ENCODE assay signal across 8 cellular contexts in genomic region chr16:2919511-2920255, GRCh38. TPM values are rescaled to one million over a fixed set of nuclear protein-coding genes. Genes with fewer than 3 reads are reported as not detected.
DNase-seq lines count a peak whose midpoint lies in the region; ATAC-seq and TF ChIP-seq lines count a peak whose summit lies in the region.

No MANE protein-coding gene starts in this region.

- intact Hi-C loops in stomach (cut with DNase I; ENCODE audit: low total_unique reads), result loop anchor here (5.0 kb wide), 1 partner anchor 47 kb away; no protein-coding TSS in a partner anchor

- no peaks in the 10 kb centered on the region for H3K27me3 Mint-ChIP-seq in endodermal cell (ENCODE audit: insufficient read depth)

- no peak overlapping the region for H3K27ac Mint-ChIP-seq in endodermal cell

- POLR2A ChIA-PET in AG04449 (lab: Yijun Ruan, JAX), result interaction anchor here (0.6 kb wide), 1 partner anchor 94 kb away, joined by 3 read pairs; no protein-coding TSS in a partner anchor

- H3K9me3 Mint-ChIP-seq in endodermal cell, result no peaks in the 10 kb centered on the region

- 63 to 65% methylated on average over 8 to 13 of the region's 13 CpGs for WGBS in endodermal cell (ENCODE audit: insufficient coverage in 1 of 2, insufficient read length in 1 of 2), 2 experiments
- 9 to 12% (median 10%) methylated on average over 13 of the region's 13 CpGs for WGBS in stomach, 5 donors

- H3K27me3 ChIP-seq in endodermal cell (ENCODE audit: control insufficient read depth, insufficient read depth, low read length, poor library complexity, severe bottlenecking) (no peaks in the 10 kb centered on the region), stomach (no peaks in the 10 kb centered on the region)

- H3K36me3 Mint-ChIP-seq in endodermal cell (ENCODE audit: low read depth), result peaks cover 36% of the 10 kb centered on the region

- peaks cover 2% of the 10 kb centered on the region for H3K4me1 Mint-ChIP-seq in endodermal cell

- TF ChIP-seq POLR2A in stomach (IDR thresholded peaks at IDR 0.05), result no peak

- H3K27ac ChIP-seq in endodermal cell (ENCODE audit: low read depth, low read length), result no peak overlapping the region
- peak overlapping the region; percentile 37 to 77 (median 60) for H3K27ac ChIP-seq in stomach

- TF ChIP-seq CTCF in AG04449 (IDR thresholded peaks at IDR 0.05; ENCODE audit: insufficient read depth, low read length, missing control alignments), result peak; percentile 74
- TF ChIP-seq CTCF in GM13977 (IDR thresholded peaks at IDR 0.05; ENCODE audit: extremely low read depth, insufficient read depth, missing control alignments), result peak; percentile 70
- TF ChIP-seq CTCF in endodermal cell (conservative IDR thresholded peaks at IDR 0.05), result peak; percentile 94
- peak in 5 of 7 experiments; percentile 85 to 98 (median 93) for TF ChIP-seq CTCF in stomach (IDR thresholded peaks at IDR 0.05)

- no peak overlapping the region for H3K4me3 Mint-ChIP-seq in endodermal cell

- H3K4me3 ChIP-seq in AG04449 (ENCODE audit: low read depth, low read length) (no peak overlapping the region), endodermal cell (ENCODE audit: low read length) (no peak overlapping the region), stomach (no peak overlapping the region)

- in situ Hi-C loops in GM13977 (cut with MboI; ENCODE audit: low pct_unique_long_range_greater_than_20kb, low sequenced_read_pairs, unreplicated experiment), result no loop called here

- DNase-seq in AG04449 (ENCODE audit: low read depth, low spot score) (no peak), GM13977 (ENCODE audit: low spot score) (peak; percentile 68), NCI-H460 (ENCODE audit: extremely low read depth, low read depth) (peak; percentile 68), endodermal cell (peak; percentile 85), midbrain (lab: John Stamatoyannopoulos, UW) (peak; percentile 76), stomach (peak; percentile 62)
- DNase-seq in activated CD8-positive, alpha-beta memory T cell treated with anti-CD3 and anti-CD28 coated beads for 48 hours (ENCODE audit: low read depth in 2 of 3, low spot score in 2 of 3), result peak in 2 of 3 experiments; percentile 20 to 36

- H3K9me3 ChIP-seq in endodermal cell (ENCODE audit: control insufficient read depth, low read length) (no peaks in the 10 kb centered on the region), stomach (no peaks in the 10 kb centered on the region)

- no peak for ATAC-seq in HG03432 (IDR thresholded peaks at IDR 0.05; ENCODE audit: unreplicated experiment)

- CTCF ChIA-PET in AG04449 (lab: Yijun Ruan, JAX), result interaction anchor here (0.7 to 18.7 kb wide), 23 partner anchors 7 to 199 kb away, joined by 3 to 396 read pairs (median 3); partner anchors contain the start of genes FLYWCH1, FLYWCH2 and PRSS27

- TF ChIP-seq EP300 in stomach (IDR thresholded peaks at IDR 0.05), result no peak

- H3K4me1 ChIP-seq in endodermal cell (ENCODE audit: control insufficient read depth, insufficient read depth, low read length), result no peaks in the 10 kb centered on the region
- peaks cover 0 to 12% (median 5%) of the 10 kb centered on the region in 4 donors for H3K4me1 ChIP-seq in stomach

- no peak overlapping the region for H3K9ac ChIP-seq in endodermal cell (ENCODE audit: extremely low read depth, low read length, poor library complexity, severe bottlenecking)

- H3K36me3 ChIP-seq in endodermal cell (ENCODE audit: control insufficient read depth, insufficient read depth, low read length), result peaks cover 32% of the 10 kb centered on the region
- peaks cover 4 to 68% (median 51%) of the 10 kb centered on the region in 4 donors for H3K36me3 ChIP-seq in stomach

RNA-seq across cellular contexts. Expression of gene FLYWCH1, which starts 8.0 kb away (rescaled TPM):
- 26.6 and 29.4 TPM in 2 replicates for total RNA-seq in NCI-H460 (2014; rRNA removed; shearing (Covaris generic))
- polyA plus RNA-seq in NCI-H460 (2014; cell fraction: nucleus; rRNA removed), result 113 and 132 TPM in 2 replicates
- total RNA-seq in endodermal cell, result 10 to 100 TPM; 20.5 to 33.6 TPM
- 16.4 TPM for polyA plus RNA-seq in endodermal cell (2013, experiment 1 of 2)
- polyA plus RNA-seq in endodermal cell (2013, experiment 2 of 2), result 17.2 TPM
- total RNA-seq in stomach, result 100 to 1,000 TPM in 1 of 5 donors, 10 to 100 TPM in 4; 10.5 to 121 (median 26.5) TPM
- polyA plus RNA-seq in stomach, result 10 to 100 TPM in 2 of 3 donors, 1 to 10 TPM in 1; 8.1 to 18.1 (median 12.0) TPM

RNA-seq across cellular contexts. Expression of gene FLYWCH2, which starts 36.7 kb away (rescaled TPM):
- 80.1 and 88.9 TPM in 2 replicates for total RNA-seq in NCI-H460 (2014; rRNA removed; shearing (Covaris generic))
- polyA plus RNA-seq in NCI-H460 (2014; cell fraction: nucleus; rRNA removed), result 268 and 327 TPM in 2 replicates
- total RNA-seq in endodermal cell (10 to 100 TPM; 30.9 to 35.5 TPM), stomach (10 to 100 TPM; 19.6 to 76.4 (median 52.4) TPM)
- 17.2 TPM for polyA plus RNA-seq in endodermal cell (2013, experiment 1 of 2)
- polyA plus RNA-seq in endodermal cell (2013, experiment 2 of 2), result 16.3 TPM
- polyA plus RNA-seq in stomach, result 10 to 100 TPM; 30.1 to 43.4 (median 39.0) TPM

RNA-seq across cellular contexts. Expression of gene KREMEN2, which starts 44.4 kb away (rescaled TPM):
- total RNA-seq in NCI-H460 (2014; rRNA removed; shearing (Covaris generic)), result 1.5 and 2.7 TPM in 2 replicates
- polyA plus RNA-seq in NCI-H460 (2014; cell fraction: nucleus; rRNA removed), result 19.9 and 24.9 TPM in 2 replicates
- total RNA-seq in endodermal cell (1 to 10 TPM; 5.0 to 8.4 TPM), stomach (under 1 TPM in 1 of 5 donors, not detected in 4; 0.37 TPM)
- polyA plus RNA-seq in endodermal cell (2013, experiment 1 of 2), result 2.5 TPM
- 3.9 TPM for polyA plus RNA-seq in endodermal cell (2013, experiment 2 of 2)
- 1 to 10 TPM in 1 of 3 donors, not detected in 2; 1.1 TPM for polyA plus RNA-seq in stomach

RNA-seq across cellular contexts. Expression of gene PAQR4, which starts 49.5 kb away (rescaled TPM):
- 19.0 and 24.4 TPM in 2 replicates for total RNA-seq in NCI-H460 (2014; rRNA removed; shearing (Covaris generic))
- polyA plus RNA-seq in NCI-H460 (2014; cell fraction: nucleus; rRNA removed), result 77.8 and 97.7 TPM in 2 replicates
- total RNA-seq in endodermal cell (10 to 100 TPM; 30.5 to 32.0 TPM), stomach (10 to 100 TPM in 2 of 5 donors, 1 to 10 TPM in 3; 4.8 to 43.2 (median 8.4) TPM)
- 26.0 TPM for polyA plus RNA-seq in endodermal cell (2013, experiment 1 of 2)
- 23.2 TPM for polyA plus RNA-seq in endodermal cell (2013, experiment 2 of 2)
- 10 to 100 TPM in 2 of 3 donors, 1 to 10 TPM in 1; 2.7 to 15.3 (median 10.9) TPM for polyA plus RNA-seq in stomach
